Comparison of ENCODE assay signal across 8 cellular contexts in the genomic region with DNA sequence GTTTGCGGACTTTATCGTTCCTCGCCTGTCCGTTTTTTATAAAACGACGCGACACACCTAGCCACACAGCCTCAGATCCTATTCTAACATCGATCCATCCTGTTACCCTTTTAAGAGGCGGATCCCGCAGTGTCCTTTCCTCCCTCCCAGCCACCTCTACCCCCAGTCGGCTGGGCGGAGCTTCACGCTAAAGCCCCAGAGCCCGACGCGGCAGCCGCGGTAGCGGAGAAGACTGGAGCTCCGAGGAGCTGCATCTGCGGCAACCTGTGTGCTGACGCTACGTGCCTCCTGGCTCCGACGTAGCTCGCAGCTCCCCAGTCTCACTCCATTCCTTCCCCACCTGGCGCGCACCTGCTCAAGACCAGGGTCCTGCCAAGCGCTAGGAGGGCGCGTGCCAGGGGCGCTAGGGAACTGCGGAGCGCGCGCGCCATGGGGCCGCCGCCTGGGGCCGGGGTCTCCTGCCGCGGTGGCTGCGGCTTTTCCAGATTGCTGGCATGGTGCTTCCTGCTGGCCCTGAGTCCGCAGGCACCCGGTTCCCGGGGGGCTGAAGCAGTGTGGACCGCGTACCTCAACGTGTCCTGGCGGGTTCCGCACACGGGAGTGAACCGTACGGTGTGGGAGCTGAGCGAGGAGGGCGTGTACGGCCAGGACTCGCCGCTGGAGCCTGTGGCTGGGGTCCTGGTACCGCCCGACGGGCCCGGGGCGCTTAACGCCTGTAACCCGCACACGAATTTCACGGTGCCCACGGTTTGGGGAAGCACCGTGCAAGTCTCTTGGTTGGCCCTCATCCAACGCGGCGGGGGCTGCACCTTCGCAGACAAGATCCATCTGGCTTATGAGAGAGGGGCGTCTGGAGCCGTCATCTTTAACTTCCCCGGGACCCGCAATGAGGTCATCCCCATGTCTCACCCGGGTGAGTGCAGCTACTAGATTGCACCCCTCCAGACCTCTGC. TPM values are rescaled to one million over a fixed set of nuclear protein-coding genes. Genes with fewer than 3 reads are reported as not detected.
DNase-seq lines count a peak whose midpoint lies in the region; ATAC-seq, FAIRE-seq and TF ChIP-seq lines count a peak whose summit lies in the region.

TSS of gene RNF128 (plus strand) at position 217 of the 953 bp plus-strand sequence. CDS start at position 430, 213 bp downstream.

- ATAC-seq in A549, result peak; percentile 77 to 87

- no peaks in the 10 kb centered on the region for H3K4me1 ChIP-seq in A549
- peaks cover 6% of the 10 kb centered on the region; the same call in 1 of the 2 replicates for H3K4me1 ChIP-seq in HEK293 (ENCODE audit: control insufficient read depth, insufficient read depth, low read length)
- H3K4me1 ChIP-seq in SK-N-SH (ENCODE audit: control insufficient read depth in 1 of 2, insufficient read depth in 2 of 2, low read depth in 1 of 2, low read length in 1 of 2), result no peaks in the 10 kb centered on the region
- H3K4me1 ChIP-seq in effector memory CD4-positive, alpha-beta T cell (ENCODE audit: control insufficient read depth, insufficient read depth, low read length, poor library complexity, severe bottlenecking), result no peaks in the 10 kb centered on the region
- H3K4me1 ChIP-seq in thymus (ENCODE audit: control insufficient read depth, insufficient read depth, low read length), result no peaks in the 10 kb centered on the region

- CTCF ChIA-PET in A549 (lab: Yijun Ruan, JAX), result no interaction called here
- CTCF ChIA-PET in HEK293 (lab: Yijun Ruan, JAX), result interaction anchor here (0.7 kb wide), 1 partner anchor 23 kb away, joined by 3 read pairs; no protein-coding TSS in a partner anchor
- CTCF ChIA-PET in SK-N-SH (lab: Yijun Ruan, JAX), result no interaction called here

- H4K20me1 ChIP-seq in SK-N-SH (ENCODE audit: insufficient read depth), result no peaks in the 10 kb centered on the region

- H3K4me2 ChIP-seq in A549 (peak within 1 kb of the TSS; percentile 73), SK-N-SH (peak within 1 kb of the TSS; percentile 58; the same call in 1 of the 2 replicates)

- DNase-seq in A549 (ENCODE audit: low read depth in 1 of 2, low spot score in 1 of 2) (peak; percentile 7 to 24), SK-N-SH (peak; percentile 12), lung microvascular endothelial cell (ENCODE audit: low read depth in 2 of 2) (peak; percentile 0 to 1), foreskin melanocyte (no peak), CD14-positive monocyte (ENCODE audit: low spot score) (no peak)
- DNase-seq in effector memory CD4-positive, alpha-beta T cell, result no peak

- peaks cover 25 to 31% (median 28%) of the 10 kb centered on the region in 3 donors for H3K27me3 Mint-ChIP-seq in CD14-positive monocyte (ENCODE audit: low read depth in 3 of 3)

- H3K9me2 ChIP-seq in SK-N-SH, result no peaks in the 10 kb centered on the region

- 25% methylated on average over 23 of the region's 79 CpGs for whole genome bisulfite sequencing in A549 (ENCODE audit: missing lambda C conversion rate)
- 9% methylated on average over 63 of the region's 79 CpGs for WGBS in SK-N-SH (ENCODE audit: low lambda C conversion rate)
- WGBS in thymus, result 4% methylated on average over 79 of the region's 79 CpGs

- TF ChIP-seq EP300 in A549 (IDR thresholded peaks at IDR 0.05), result no peak
- no peak for TF ChIP-seq EP300 in SK-N-SH (IDR thresholded peaks at IDR 0.05; ENCODE audit: borderline replicate concordance in 1 of 2, low read depth in 1 of 2, low read length in 1 of 2)

- H3K4me3 Mint-ChIP-seq in CD14-positive monocyte, result peak within 1 kb of the TSS in 1 of 2 donors; percentile 59

- H3K27ac Mint-ChIP-seq in CD14-positive monocyte, result peak within 1 kb of the TSS in 1 of 7 donors; percentile 82

- H3K9me3 Mint-ChIP-seq in CD14-positive monocyte, result peaks cover 0 to 7% (median 4%) of the 10 kb centered on the region in 7 donors

- POLR2A ChIA-PET in A549 (lab: Yijun Ruan, JAX) (no interaction called here), HEK293 (lab: Yijun Ruan, JAX) (interaction anchor here (0.9 to 2.0 kb wide), 8 partner anchors 9 to 115 kb away, joined by 3 to 9 read pairs (median 4); partner anchors contain the start of genes RADX and TBC1D8B), SK-N-SH (lab: Yijun Ruan, JAX) (no interaction called here)

- no peaks in the 10 kb centered on the region for H3K36me3 Mint-ChIP-seq in CD14-positive monocyte

- no peak within 1 kb of the TSS for H2AFZ ChIP-seq in SK-N-SH (ENCODE audit: low read depth)

- no peaks in the 10 kb centered on the region for H3K4me1 Mint-ChIP-seq in CD14-positive monocyte

- TF ChIP-seq CTCF in A549 (IDR thresholded peaks at IDR 0.05) (no peak), HEK293 (tag by site-specific recombination; IDR thresholded peaks at IDR 0.05) (no peak), SK-N-SH (IDR thresholded peaks at IDR 0.05) (no peak), CD14-positive monocyte (IDR thresholded peaks at IDR 0.05) (no peak)

- H3F3A ChIP-seq in SK-N-SH (replicated peaks; ENCODE audit: insufficient read depth), result no peaks in the 10 kb centered on the region

- no peak for FAIRE-seq in A549 (lab: Jason Lieb, UNC)

- no peaks in the 10 kb centered on the region for H3K79me2 ChIP-seq in SK-N-SH (ENCODE audit: insufficient read depth)

- no peak for TF ChIP-seq POLR2A in A549 (IDR thresholded peaks at IDR 0.05; ENCODE audit: low read length)

- H3K4me3 ChIP-seq in A549 (peak within 1 kb of the TSS; percentile 34), HEK293 (ENCODE audit: low read depth, low read length) (peak within 1 kb of the TSS; percentile 46), SK-N-SH (ENCODE audit: low read depth in 2 of 2, low read length in 1 of 2) (peak within 1 kb of the TSS in 1 of 2 experiments; percentile 28; a peak in 2 of 4 replicates), thymus (ENCODE audit: low read length) (peak within 1 kb of the TSS; percentile 9)
- peak within 1 kb of the TSS; percentile 17 for H3K4me3 ChIP-seq in effector memory CD4-positive, alpha-beta T cell (ENCODE audit: insufficient read depth, low read depth, low read length, poor library complexity, severe bottlenecking)

- H3K27ac ChIP-seq in A549 (peak within 1 kb of the TSS in 1 of 2 experiments; percentile 42; a peak in 1 of 6 replicates), HEK293 (ENCODE audit: extremely low read depth, low read depth, low read length) (peak within 1 kb of the TSS; percentile 80), SK-N-SH (ENCODE audit: low read depth in 2 of 2, low read length in 1 of 2) (no peak within 1 kb of the TSS), thymus (ENCODE audit: low read depth) (peak within 1 kb of the TSS; percentile 18)
- H3K27ac ChIP-seq in effector memory CD4-positive, alpha-beta T cell (ENCODE audit: insufficient read depth, low read length, poor library complexity, severe bottlenecking), result no peak within 1 kb of the TSS

- no peaks in the 10 kb centered on the region for H3K36me3 ChIP-seq in HEK293 (ENCODE audit: control insufficient read depth in 2 of 2, insufficient read depth in 1 of 2, low read length in 2 of 2)
- no peaks in the 10 kb centered on the region for H3K36me3 ChIP-seq in SK-N-SH (replicated peaks in 1 of 2; ENCODE audit: control insufficient read depth in 1 of 2, insufficient read depth in 2 of 2, low read length in 1 of 2)
- no peaks in the 10 kb centered on the region for H3K36me3 ChIP-seq in effector memory CD4-positive, alpha-beta T cell (ENCODE audit: control insufficient read depth, insufficient read depth, low read length)
- H3K36me3 ChIP-seq in thymus (ENCODE audit: control insufficient read depth, insufficient read depth), result no peaks in the 10 kb centered on the region

- TF ChIP-seq RAD21 in A549 (conservative IDR thresholded peaks at IDR 0.05 in 1 of 2, IDR thresholded peaks at IDR 0.05 in 1 of 2) (no peak), SK-N-SH (IDR thresholded peaks at IDR 0.05; ENCODE audit: low read length) (no peak)

- H3K27me3 ChIP-seq in SK-N-SH (ENCODE audit: insufficient read depth), result peaks cover 51% of the 10 kb centered on the region
- H3K27me3 ChIP-seq in effector memory CD4-positive, alpha-beta T cell (replicated peaks; ENCODE audit: control insufficient read depth, insufficient read depth, low read length, poor library complexity, severe bottlenecking), result peaks cover 2% of the 10 kb centered on the region
- peaks cover 10% of the 10 kb centered on the region for H3K27me3 ChIP-seq in thymus (ENCODE audit: control insufficient read depth, insufficient read depth)

- intact Hi-C loops in CD14-positive monocyte (cut with micrococcal nuclease), result no loop called here

- H3K9me3 ChIP-seq in A549 (no peaks in the 10 kb centered on the region), HEK293 (ENCODE audit: control insufficient read depth, insufficient read depth, low read depth, low read length) (no peaks in the 10 kb centered on the region), SK-N-SH (no peaks in the 10 kb centered on the region), thymus (ENCODE audit: control insufficient read depth) (no peaks in the 10 kb centered on the region)
- no peaks in the 10 kb centered on the region for H3K9me3 ChIP-seq in effector memory CD4-positive, alpha-beta T cell (ENCODE audit: control insufficient read depth, low read length)

- H3K9ac ChIP-seq in SK-N-SH, result no peak within 1 kb of the TSS

TF ChIP-seq in A549, 52 proteins besides CTCF, POLR2A, EP300 and RAD21 (continues in another document):
- TF ChIP-seq CEBPB (IDR thresholded peaks at IDR 0.05), result no peak

TF ChIP-seq in SK-N-SH, 30 proteins besides CTCF, POLR2A, EP300 and RAD21:
- TF ChIP-seq GABPA (IDR thresholded peaks at IDR 0.05; ENCODE audit: low read depth) (no peak), EZH2phosphoT487 (IDR thresholded peaks at IDR 0.05; ENCODE audit: borderline replicate concordance, low read depth) (0 out of 2 replicates have a peak, but pooled peaks have one; percentile 24)
TF ChIP-seq in SK-N-SH: peak in this region for 1.

RNA-seq across cellular contexts. Expression of gene RNF128, which starts in this region (rescaled TPM):
- polyA plus RNA-seq in A549 (2011; rRNA removed), result 0.20 and 0.22 TPM in 2 replicates
- polyA plus RNA-seq in A549 (2012; cell fraction: cytosol; rRNA removed), result 0.01 TPM in 1 of 2 replicates, not detected in the other
- 0.01 TPM in 1 of 2 replicates, not detected in the other for polyA plus RNA-seq in A549 (2012; cell fraction: nucleus; rRNA removed)
- 0.11 to 0.28 TPM (median 0.14 TPM) in 3 replicates for polyA plus RNA-seq in A549 (2017; fragmentation: RNase III; extraction: RNeasy Plus Mini Kit Qiagen cat#74134 plus additional on column Dnase treatment)
- polyA minus RNA-seq in A549 (2011; rRNA and poly(A)+ RNA removed), result 0.12 and 0.34 TPM in 2 replicates
- not detected in 2 replicates for polyA plus RNA-seq in SK-N-SH (2012; rRNA removed)
- polyA plus RNA-seq in SK-N-SH (2012; cell fraction: cytosol; rRNA removed), result not detected in 2 replicates
- not detected in 2 replicates for polyA plus RNA-seq in SK-N-SH (2012; cell fraction: nucleus; rRNA removed)
- under 0.01 TPM in 2 replicates for total RNA-seq in lung microvascular endothelial cell
- polyA plus RNA-seq in thymus, result 4.5 TPM
- not detected for polyA plus RNA-seq in CD14-positive monocyte

Comparison
In these comparisons a context has a peak if more than half of its experiments do, and no peak if none do; other contexts are left out.
1. Peak in DNase-seq, ATAC-seq, H3K4me3 ChIP-seq and H3K4me2 ChIP-seq in A549; RNA of the gene not detected or under 1 TPM.
2. Peak in DNase-seq and H3K4me2 ChIP-seq in SK-N-SH; RNA of the gene not detected or under 1 TPM.
3. Peak in DNase-seq in lung microvascular endothelial cell; RNA of the gene not detected or under 1 TPM.
4. H3K27ac ChIP-seq: peak in HEK293 (single experiment) and thymus (single experiment); none in SK-N-SH (0 of 2) and effector memory CD4-positive, alpha-beta T cell (single experiment).
5. Of the 5 proteins assayed by ChIP-seq in both HEK293 and A549: peak only in HEK293: PBX3; only in A549: none; in both: none; in neither: 4.